1 cellular context compared by ENCODE assay signal in genomic region chr6:22081709-22082108, GRCh38.
TF ChIP-seq lines count a peak whose summit lies in the region.

No MANE protein-coding gene starts in this region.

TF ChIP-seq in GM12878, 131 proteins besides CTCF, POLR2A, EP300 and RAD21 (continued from another document):
- TF ChIP-seq PAX8 (IDR thresholded peaks at IDR 0.05) (no peak), HDGF (IDR thresholded peaks at IDR 0.05) (no peak), IKZF1 (conservative IDR thresholded peaks at IDR 0.05) (peak; percentile 65), MEF2B (IDR thresholded peaks at IDR 0.05; ENCODE audit: partially characterized antibody, poor library complexity, severe bottlenecking) (peak; percentile 62), ZSCAN29 (IDR thresholded peaks at IDR 0.05) (no peak), PKNOX1 (IDR thresholded peaks at IDR 0.05) (no peak), NBN (IDR thresholded peaks at IDR 0.05) (no peak), SIX5 (IDR thresholded peaks at IDR 0.05; ENCODE audit: low read depth, low read length, severe bottlenecking) (no peak), SUPT20H (IDR thresholded peaks at IDR 0.05; ENCODE audit: borderline replicate concordance, control insufficient read depth, low read depth, low read length) (no peak), RB1 (IDR thresholded peaks at IDR 0.05; ENCODE audit: borderline replicate concordance) (no peak), TCF12 (IDR thresholded peaks at IDR 0.05; ENCODE audit: low read depth, low read length) (no peak), BCLAF1 (IDR thresholded peaks at IDR 0.05) (no peak), YBX1 (IDR thresholded peaks at IDR 0.05) (no peak), MTA2 (IDR thresholded peaks at IDR 0.05; ENCODE audit: low read depth) (peak; percentile 100), HDAC2 (IDR thresholded peaks at IDR 0.05) (no peak), CEBPB (IDR thresholded peaks at IDR 0.05; ENCODE audit: borderline replicate concordance in 1 of 2, low read depth in 2 of 2, low read length in 2 of 2) (no peak), CEBPZ (IDR thresholded peaks at IDR 0.05; ENCODE audit: low read depth, low read length) (no peak), MLLT1 (IDR thresholded peaks at IDR 0.05) (no peak), ZBTB11 (CRISPR knock-in tag; IDR thresholded peaks at IDR 0.05) (no peak), STAT3 (IDR thresholded peaks at IDR 0.05; ENCODE audit: low read depth, low read length) (no peak), REST (IDR thresholded peaks at IDR 0.05; ENCODE audit: low read depth, low read length) (no peak), FOXM1 (IDR thresholded peaks at IDR 0.05; ENCODE audit: low read depth, low read length) (peak; percentile 89; the same call in 1 of the 2 replicates), CHD2 (IDR thresholded peaks at IDR 0.05; ENCODE audit: borderline replicate concordance, low read depth, low read length) (no peak), PBX3 (IDR thresholded peaks at IDR 0.05; ENCODE audit: insufficient replicate concordance, low read depth, low read length) (no peak)
